Comparison of ENCODE assay signal across 10 cellular contexts in genomic region chr9:97504381-97505216, GRCh38. TPM values are rescaled to one million over a fixed set of nuclear protein-coding genes. Genes with fewer than 3 reads are reported as not detected.
A peak's percentile ranks its signal among the peaks of the same experiment; 100 is the strongest.
DNase-seq lines count a peak whose midpoint lies in the region; ATAC-seq, FAIRE-seq and TF ChIP-seq lines count a peak whose summit lies in the region.
"Had no signal": no experiment of that assay in that cellular context is flagged by ENCODE, and none has a peak within 500 bp of the region (broad histone marks: within the 10 kb centered on the region; RNA-seq: fewer than 3 reads in every experiment).

No MANE protein-coding gene starts in this region.

- H4K20me1 ChIP-seq in GM12878 (ENCODE audit: control insufficient read depth, insufficient read depth), result no peaks in the 10 kb centered on the region

- peak overlapping the region; percentile 97 for H3K4me2 ChIP-seq in GM12878 (ENCODE audit: control insufficient read depth, insufficient read depth)

- H3K36me3 ChIP-seq in GM12878 (ENCODE audit: control insufficient read depth in 2 of 2, insufficient read depth in 2 of 2, low read length in 1 of 2), result no peaks in the 10 kb centered on the region; a peak in 1 of 4 replicates
- H3K36me3 ChIP-seq in thyroid gland, result no peaks in the 10 kb centered on the region

- TF ChIP-seq POLR2A in GM12878 (IDR thresholded peaks at IDR 0.05; ENCODE audit: low read depth, low read length) (no peak), thyroid gland (IDR thresholded peaks at IDR 0.05) (no peak)

- in situ Hi-C loops in GM12878 (cut with MboI), result loop anchor here (10.0 kb wide), 1 partner anchor 1090 kb away; the partner anchor contains the start of gene ZNF367

- H3K4me1 ChIP-seq in GM12878 (ENCODE audit: control insufficient read depth, insufficient read depth, low read length), result peaks cover 40% of the 10 kb centered on the region
- H3K4me1 ChIP-seq in thyroid gland, result peaks cover 35 to 36% of the 10 kb centered on the region in 2 donors

- 95% methylated on average over 8 of the region's 8 CpGs for WGBS in GM12878 (ENCODE audit: insufficient coverage, insufficient replicate concordance, low lambda C conversion rate, missing lambda C conversion rate)
- WGBS in thyroid gland, 2 donors, result 56 to 68% methylated on average over 8 of the region's 8 CpGs

- ATAC-seq in GM12878 (no peak), left lobe of liver (peak; percentile 5), HG02981 (IDR thresholded peaks at IDR 0.05; ENCODE audit: unreplicated experiment) (no peak), HG03571 (IDR thresholded peaks at IDR 0.05; ENCODE audit: unreplicated experiment) (no peak)
- ATAC-seq in activated naive CD4-positive, alpha-beta T cell treated with anti-CD3 and anti-CD28 coated beads, Interleukin-2, amount 50 U/mL, for 72 hours, result no peak

- no peaks in the 10 kb centered on the region for H3K9me3 Mint-ChIP-seq in activated naive CD4-positive, alpha-beta T cell treated with anti-CD3 and anti-CD28 coated beads, Interleukin-2, amount 50 U/mL, for 72 hours
- H3K9me3 Mint-ChIP-seq: naive B cell had no signal

- TF ChIP-seq RAD21 in GM12878 (IDR thresholded peaks at IDR 0.05; ENCODE audit: insufficient read depth, low read depth, low read length), result no peak

- H3K9ac ChIP-seq in GM12878 (ENCODE audit: control insufficient read depth, insufficient read depth, low read length), result no peak overlapping the region; the same call in 1 of the 2 replicates

- no peaks in the 10 kb centered on the region for H3K27me3 ChIP-seq in GM12878 (replicated peaks in 1 of 2; ENCODE audit: control insufficient read depth in 2 of 2, insufficient read depth in 2 of 2, low read length in 1 of 2)
- no peaks in the 10 kb centered on the region for H3K27me3 ChIP-seq in thyroid gland

- peaks cover 65% of the 10 kb centered on the region for H3K79me2 ChIP-seq in GM12878 (ENCODE audit: control insufficient read depth, insufficient read depth, low read length)

- intact Hi-C loops in GM12878 (cut with micrococcal nuclease; ENCODE audit: unreplicated experiment) (loop anchor here (5.0 to 10.0 kb wide), 2 partner anchors 90 to 92 kb away; partner anchors contain the start of gene TDRD7), thyroid gland (cut with DNase I) (no loop called here)

- H3K27ac ChIP-seq in GM12878 (ENCODE audit: control insufficient read depth, insufficient read depth) (no peak overlapping the region; the same call in 1 of the 2 replicates), thyroid gland (peak overlapping the region in 2 of 3 donors; percentile 82 to 87)

- RAD21 ChIA-PET in GM12878 (lab: Charles Lee; ENCODE audit: unreplicated experiment), result interaction anchor here (1.8 to 6.1 kb wide), 9 partner anchors 24 to 118 kb away, joined by 5 to 144 read pairs (median 29); partner anchors contain the start of gene TDRD7

- FAIRE-seq in GM12878 (lab: Jason Lieb, UNC), result no peak

- H3K27ac Mint-ChIP-seq in activated naive CD4-positive, alpha-beta T cell treated with anti-CD3 and anti-CD28 coated beads, Interleukin-2, amount 50 U/mL, for 72 hours, result no peak overlapping the region

- H3K36me3 Mint-ChIP-seq in activated naive CD4-positive, alpha-beta T cell treated with anti-CD3 and anti-CD28 coated beads, Interleukin-2, amount 50 U/mL, for 72 hours, result peaks cover 0 to 4% of the 10 kb centered on the region in 2 donors

- TF ChIP-seq CTCF in GM12878 (IDR thresholded peaks at IDR 0.05 in 2 of 3, conservative IDR thresholded peaks at IDR 0.05 in 1 of 3; ENCODE audit: control insufficient read depth in 2 of 3, extremely low read depth in 1 of 3, insufficient read depth in 1 of 3, low read depth in 3 of 3, low read length in 3 of 3) (no peak), thyroid gland (IDR thresholded peaks at IDR 0.05) (no peak)

- CTCF ChIA-PET in GM12878 (lab: Yijun Ruan, JAX), result interaction anchor here (0.6 to 8.9 kb wide), 15 partner anchors 9 to 128 kb away, joined by 3 to 247 read pairs (median 9); partner anchors contain the start of genes NCBP1, TDRD7 and TSTD2

- no peak overlapping the region for H2AFZ ChIP-seq in GM12878 (ENCODE audit: control insufficient read depth, low read depth, low read length)

- BruUV-seq in GM12878 (replicated peaks; lab: Mats Ljungman, UMichigan), result no TSS peak

- H3K4me3 ChIP-seq in GM12878 (0 out of 2 replicates have a peak overlapping the region, but pooled peaks have one; percentile 86), thyroid gland (replicated peaks in 1 of 3) (no peak overlapping the region)

- H3K9me3 ChIP-seq in GM12878 (replicated peaks; ENCODE audit: control insufficient read depth, insufficient read depth, low read length) (no peaks in the 10 kb centered on the region; the same call in 2 of the 3 replicates), thyroid gland (no peaks in the 10 kb centered on the region)

- SMC1A ChIA-PET in GM12878 (lab: Charles Lee; ENCODE audit: uncharacterized antibody, unreplicated experiment), result interaction anchor here (1.0 to 8.6 kb wide), 9 partner anchors 6 to 192 kb away, joined by 3 to 144 read pairs (median 12); partner anchors contain the start of gene XPA

- POLR2A ChIA-PET in GM12878 (lab: Charles Lee), result interaction anchor here (1.1 to 5.0 kb wide), 3 partner anchors 35 to 129 kb away, joined by 3 to 35 read pairs (median 30); no protein-coding TSS in a partner anchor

- no peak for TF ChIP-seq EP300 in GM12878 (IDR thresholded peaks at IDR 0.05; ENCODE audit: borderline replicate concordance in 1 of 2, control insufficient read depth in 1 of 2, low read depth in 2 of 2, low read length in 2 of 2)

- DNase-seq in NCI-H69 (lab: John Stamatoyannopoulos, UW) (peak; percentile 65), GM12878 (ENCODE audit: low read depth, low spot score) (no peak), left lobe of liver (ENCODE audit: low spot score) (no peak), thyroid gland (no peak)
- DNase-seq in activated naive CD4-positive, alpha-beta T cell treated with anti-CD3 and anti-CD28 coated beads, Interleukin-2, amount 50 U/mL, for 72 hours (ENCODE audit: low spot score in 2 of 2), result no peak
- DNase-seq: activated CD8-positive, alpha-beta memory T cell treated with anti-CD3 and anti-CD28 coated beads, Interleukin-2, amount 50 U/mL, for 48 hours; KBM-7; naive B cell had no signal

TF ChIP-seq in GM12878, 131 proteins besides CTCF, POLR2A, EP300 and RAD21:
- TF ChIP-seq SRF (IDR thresholded peaks at IDR 0.05; ENCODE audit: low read depth in 2 of 2, low read length in 2 of 2) (no peak), JUNB (IDR thresholded peaks at IDR 0.05) (peak; percentile 46)

RNA-seq across cellular contexts. Expression of gene TMOD1, which starts 3.1 kb away (rescaled TPM):
- total RNA-seq in GM12878 (2013; cell fraction: nucleolus; rRNA removed), result 33.9 and 37.2 TPM in 2 replicates
- total RNA-seq in GM12878 (2014; rRNA removed) (8.4 and 8.5 TPM in 2 replicates), GM12878 (2014; rRNA removed; fragmentation: Illumina TruSeq; extraction: Trizol) (13.9 and 15.0 TPM in 2 replicates), GM12878 (2021) (28.4 and 29.0 TPM in 2 replicates), left lobe of liver (10.6 TPM), thyroid gland (10 to 100 TPM; 33.4 to 38.6 (median 37.0) TPM)
- polyA plus RNA-seq in GM12878 (2011; ENCODE audit: low read depth), result 18.8 TPM
- polyA plus RNA-seq in GM12878 (2011; rRNA removed) (4.0 and 4.9 TPM in 2 replicates), GM12878 (2014; fragmentation: Illumina TruSeq; extraction: Trizol) (31.3 and 38.8 TPM in 2 replicates), GM12878 (2014; fragmentation: Nextera tagmentation; extraction: Ambion mirVana) (10 to 100 TPM; 11.1 to 16.9 TPM), GM12878 (2014; rRNA removed) (13.2 and 13.3 TPM in 2 replicates), GM12878 (2016; fragmentation: Nextera tagmentation; extraction: Ambion mirVana) (10 to 100 TPM; 27.7 to 44.1 TPM)
- 3.9 and 5.9 TPM in 2 replicates for polyA plus RNA-seq in GM12878 (2011; cell fraction: cytosol; rRNA removed)
- polyA plus RNA-seq in GM12878 (2011; cell fraction: nucleus; rRNA removed), result 5.2 and 5.5 TPM in 2 replicates
- polyA plus RNA-seq in GM12878 (2012), result 20.5 and 27.3 TPM in 2 replicates
- 2.9 and 3.7 TPM in 2 replicates for polyA minus RNA-seq in GM12878 (2011; rRNA and poly(A)+ RNA removed)
- polyA minus RNA-seq in GM12878 (2011; cell fraction: cytosol; rRNA and poly(A)+ RNA removed), result 3.2 and 3.7 TPM in 2 replicates
- 1.2 and 2.2 TPM in 2 replicates for polyA minus RNA-seq in GM12878 (2011; cell fraction: nucleus; rRNA and poly(A)+ RNA removed)
- total RNA-seq in activated naive CD4-positive, alpha-beta T cell treated with anti-CD3 and anti-CD28 coated beads, Interleukin-2, amount 50 U/mL, for 72 hours, result 1 to 10 TPM in 1 of 2 donors, under 1 TPM in 1; 0.96 to 1.5 TPM
